Comparison of ENCODE assay signal across 30 cellular contexts in genomic region chr2:48282281-48282680, GRCh38.
"Had no signal": no experiment of that assay in that cellular context is flagged by ENCODE, and none has a peak within 500 bp of the region (broad histone marks: within the 10 kb centered on the region; RNA-seq: fewer than 3 reads in every experiment).

No MANE protein-coding gene starts in this region.

- H3K4me3 ChIP-seq: lung, neural progenitor cell, stomach, testis, thyroid gland, transverse colon, upper lobe of left lung, vagina had no signal

- H3K9ac ChIP-seq: neural progenitor cell had no signal

- H3K9me3 ChIP-seq: neutrophil, testis, thyroid gland, vagina had no signal

- H3K27ac Mint-ChIP-seq: mesothelial cell of epicardium; naive B cell; natural killer cell; nephron progenitor cell; neural progenitor cell; progenitor cell of endocrine pancreas; stimulated activated naive B cell treated with anti-CD40 and anti-IgM and Interleukin-4, amounts not matched to agents 10 μg/mL and 1 μg/mL and 100 μg/mL, for 72 hours had no signal

- DNase-seq: hippocampal formation; kidney glomerular epithelial cell; left cardiac atrium; mesendoderm; naive B cell; natural killer cell; nephron progenitor cell; occipital lobe; retina; right cardiac atrium; stimulated activated CD4-positive, alpha-beta T cell treated with anti-CD3 and anti-CD28 coated beads, Interleukin-12 subunit alpha, Interleukin-12 subunit beta, amount 100 ng/mL, for 4 hours; stimulated activated CD4-positive, alpha-beta T cell treated with anti-CD3 and anti-CD28 coated beads, Interleukin-15, amount 100 ng/mL, for 24 hours; stimulated activated CD4-positive, alpha-beta T cell treated with anti-CD3 and anti-CD28 coated beads, Interleukin-2, amount 100 ng/mL, for 24 hours; stimulated activated CD4-positive, alpha-beta T cell treated with anti-CD3 and anti-CD28 coated beads, Interleukin-4, amount 100 ng/mL, for 1 hour; stimulated activated naive B cell treated with anti-CD40 and anti-IgM and Interleukin-4, amounts not matched to agents 10 μg/mL and 1 μg/mL and 100 μg/mL, for 72 hours; stimulated activated naive CD8-positive, alpha-beta T cell treated with anti-CD3 and anti-CD28 coated beads, Interleukin-15, Interleukin-2, amounts not matched to agents 100 U/mL and 50 U/mL, for 24 hours; stomach; testis; thyroid gland; transverse colon; upper lobe of left lung had no signal

- H3K4me1 Mint-ChIP-seq: nephron progenitor cell had no signal

- H3K27ac ChIP-seq: neural progenitor cell, neutrophil, stomach, testis, thyroid gland, transverse colon, upper lobe of left lung, vagina had no signal

- H3K4me2 ChIP-seq: neural progenitor cell had no signal

- H3K4me3 Mint-ChIP-seq: mesothelial cell of epicardium; naive B cell; natural killer cell; nephron progenitor cell; neural progenitor cell; stimulated activated naive B cell treated with anti-CD40 and anti-IgM and Interleukin-4, amounts not matched to agents 10 μg/mL and 1 μg/mL and 100 μg/mL, for 72 hours had no signal

- ATAC-seq: left cardiac atrium; left lobe of liver; natural killer cell; right cardiac atrium; sciatic nerve; stimulated activated naive B cell treated with anti-CD40 and anti-IgM and Interleukin-4, amounts not matched to agents 10 μg/mL and 1 μg/mL and 100 μg/mL, for 72 hours; stimulated activated naive CD8-positive, alpha-beta T cell treated with anti-CD3 and anti-CD28 coated beads, Interleukin-15, Interleukin-2, amounts not matched to agents 100 U/mL and 50 U/mL, for 24 hours had no signal

- H2AFZ ChIP-seq: neural progenitor cell had no signal

- H3K36me3 ChIP-seq: neutrophil, stomach, thyroid gland, transverse colon, upper lobe of left lung, vagina had no signal

- H3K27me3 Mint-ChIP-seq: progenitor cell of endocrine pancreas; stimulated activated naive B cell treated with anti-CD40 and anti-IgM and Interleukin-4, amounts not matched to agents 10 μg/mL and 1 μg/mL and 100 μg/mL, for 72 hours had no signal

- FAIRE-seq: keratinocyte had no signal

- H3K27me3 ChIP-seq: neural progenitor cell, neutrophil, stomach, testis, thyroid gland, transverse colon, upper lobe of left lung, vagina had no signal

- H3K4me1 ChIP-seq: stomach, thyroid gland, transverse colon, upper lobe of left lung, vagina had no signal
